In genomic region chr2:130824492-130825061, GRCh38 we compare ENCODE assay signal across 8 cellular contexts.
DNase-seq lines count a peak whose midpoint lies in the region; ATAC-seq and TF ChIP-seq lines count a peak whose summit lies in the region.

No MANE protein-coding gene starts in this region.

- no peak for TF ChIP-seq CTCF in fibroblast of mammary gland (conservative IDR thresholded peaks at IDR 0.05; ENCODE audit: control insufficient read depth, insufficient read depth, low read depth, low read length)

- POLR2A ChIA-PET in HEK293T (lab: Yijun Ruan, JAX), result no interaction called here

- no peak overlapping the region for H3K4me3 ChIP-seq in fibroblast of mammary gland (ENCODE audit: control insufficient read depth, low read depth, low read length)

- peak; percentile 76 for ATAC-seq in GM18520 (IDR thresholded peaks at IDR 0.05; ENCODE audit: unreplicated experiment)
- peak; percentile 88 for ATAC-seq in HG02884 (IDR thresholded peaks at IDR 0.05; ENCODE audit: unreplicated experiment)

- DNase-seq in NCI-H2227 (lab: John Stamatoyannopoulos, UW; ENCODE audit: unreplicated experiment) (peak; percentile 85), fibroblast of mammary gland (ENCODE audit: low read depth) (peak; percentile 93), 8988T (no peak), HEK293T (ENCODE audit: extremely low spot score) (no peak)
- peak; percentile 53 for DNase-seq in activated CD8-positive, alpha-beta memory T cell treated with anti-CD3 and anti-CD28 coated beads, Interleukin-2, amount 50 U/mL, for 24 hours (ENCODE audit: extremely low read depth)
- DNase-seq in stimulated activated CD4-positive, alpha-beta T cell treated with anti-CD3 and anti-CD28 coated beads, Interleukin-15, amount 100 ng/mL, for 24 hours, result peak; percentile 79

- CTCF ChIA-PET in HEK293T (lab: Yijun Ruan, JAX), result no interaction called here

TF ChIP-seq in HEK293T, 16 proteins besides CTCF, POLR2A, EP300 and RAD21:
- no peak for TF ChIP-seq BHLHE40 (IDR thresholded peaks at IDR 0.05; ENCODE audit: borderline replicate concordance)
- no peak for TF ChIP-seq L3MBTL2 (conservative IDR thresholded peaks at IDR 0.05)
- no peak for TF ChIP-seq LEF1 (IDR thresholded peaks at IDR 0.05; ENCODE audit: borderline replicate concordance)
- TF ChIP-seq ARNT (IDR thresholded peaks at IDR 0.05), result no peak
- no peak for TF ChIP-seq FOXK2 (IDR thresholded peaks at IDR 0.05)
- TF ChIP-seq SUZ12 (IDR thresholded peaks at IDR 0.05), result no peak
- TF ChIP-seq CTBP1 (IDR thresholded peaks at IDR 0.05; ENCODE audit: borderline replicate concordance), result no peak
- no peak for TF ChIP-seq ELF4 (IDR thresholded peaks at IDR 0.05)
- no peak for TF ChIP-seq ZNF384 (IDR thresholded peaks at IDR 0.05)
- no peak for TF ChIP-seq NFRKB (IDR thresholded peaks at IDR 0.05)
- TF ChIP-seq, protein P1, sequence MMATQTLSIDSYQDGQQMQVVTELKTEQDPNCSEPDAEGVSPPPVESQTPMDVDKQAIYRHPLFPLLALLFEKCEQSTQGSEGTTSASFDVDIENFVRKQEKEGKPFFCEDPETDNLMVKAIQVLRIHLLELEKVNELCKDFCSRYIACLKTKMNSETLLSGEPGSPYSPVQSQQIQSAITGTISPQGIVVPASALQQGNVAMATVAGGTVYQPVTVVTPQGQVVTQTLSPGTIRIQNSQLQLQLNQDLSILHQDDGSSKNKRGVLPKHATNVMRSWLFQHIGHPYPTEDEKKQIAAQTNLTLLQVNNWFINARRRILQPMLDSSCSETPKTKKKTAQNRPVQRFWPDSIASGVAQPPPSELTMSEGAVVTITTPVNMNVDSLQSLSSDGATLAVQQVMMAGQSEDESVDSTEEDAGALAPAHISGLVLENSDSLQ (IDR thresholded peaks at IDR 0.05), result no peak
- TF ChIP-seq FOXM1 (IDR thresholded peaks at IDR 0.05; ENCODE audit: borderline replicate concordance), result no peak
- no peak for TF ChIP-seq SP1 (IDR thresholded peaks at IDR 0.05)
- no peak for TF ChIP-seq FOXA1 (IDR thresholded peaks at IDR 0.05)
- no peak for TF ChIP-seq TARDBP (IDR thresholded peaks at IDR 0.05)
- TF ChIP-seq HDGF (IDR thresholded peaks at IDR 0.05; ENCODE audit: borderline replicate concordance), result no peak

Comparison
In these comparisons a context has a peak if more than half of its experiments do, and no peak if none do; other contexts are left out.
1. DNase-seq: peak in NCI-H2227 (single experiment), activated CD8-positive, alpha-beta memory T cell treated with anti-CD3 and anti-CD28 coated beads, Interleukin-2, amount 50 U/mL, for 24 hours (single experiment), fibroblast of mammary gland (single experiment) and stimulated activated CD4-positive, alpha-beta T cell treated with anti-CD3 and anti-CD28 coated beads, Interleukin-15, amount 100 ng/mL, for 24 hours (single experiment); none in 8988T (single experiment) and HEK293T (single experiment).